In genomic region chr1:159900086-159900680, GRCh38 we compare ENCODE assay signal across 8 cellular contexts. TPM values are rescaled to one million over a fixed set of nuclear protein-coding genes. Genes with fewer than 3 reads are reported as not detected.
DNase-seq lines count a peak whose midpoint lies in the region; ATAC-seq and TF ChIP-seq lines count a peak whose summit lies in the region.

Gene CFAP45, minus strand, starts transcription at chr1:159900165. Its CDS starts 67 bp downstream, at chr1:159900098.

- intact Hi-C loops in body of pancreas (cut with DNase I) (no loop called here), testis (cut with DNase I; ENCODE audit: low total_unique reads) (no loop called here)

- H3K4me1 ChIP-seq in body of pancreas (peaks cover 19% of the 10 kb centered on the region), testis (peaks cover 15% of the 10 kb centered on the region)

- DNase-seq in EH (ENCODE audit: low read depth), result peak; percentile 86
- DNase-seq in NCI-H1105 treated with DMSO at 0.1 percent for 48 hours (lab: John Stamatoyannopoulos, UW), result peak; percentile 86
- DNase-seq in body of pancreas, result peak; percentile 94 to 96 (median 96)
- DNase-seq in iPS-NIHi7 (ENCODE audit: extremely low spot score), result peak; percentile 97
- DNase-seq in testis, result peak; percentile 81
- DNase-seq in RKO (ENCODE audit: low spot score), result no peak
- no peak for DNase-seq in activated CD8-positive, alpha-beta memory T cell treated with anti-CD3 and anti-CD28 coated beads for 24 hours

- TF ChIP-seq CTCF in body of pancreas (IDR thresholded peaks at IDR 0.05), result peak in 1 of 7 experiments; percentile 15
- TF ChIP-seq CTCF in testis (IDR thresholded peaks at IDR 0.05), result no peak

- H3K36me3 ChIP-seq in body of pancreas (replicated peaks in 1 of 2; ENCODE audit: insufficient read depth in 1 of 2, low read depth in 2 of 2) (no peaks in the 10 kb centered on the region), testis (ENCODE audit: low read depth, missing control alignments) (no peaks in the 10 kb centered on the region)

- peak in 2 of 3 donors; percentile 56 to 65 for TF ChIP-seq POLR2A in body of pancreas (IDR thresholded peaks at IDR 0.05)
- TF ChIP-seq POLR2A in testis (IDR thresholded peaks at IDR 0.05), result no peak

- H3K9me3 ChIP-seq in body of pancreas (no peaks in the 10 kb centered on the region), testis (no peaks in the 10 kb centered on the region)

- H3K27me3 ChIP-seq in body of pancreas, result no peaks in the 10 kb centered on the region
- H3K27me3 ChIP-seq in testis, result no peaks in the 10 kb centered on the region

- WGBS in body of pancreas, 2 donors, result 1 to 7% methylated on average over 15 to 30 of the region's 30 CpGs
- WGBS in testis, 2 donors, result 23 to 27% methylated on average over 16 to 30 of the region's 30 CpGs

- H3K4me3 ChIP-seq in body of pancreas (no peak within 1 kb of the TSS), testis (peak within 1 kb of the TSS; percentile 24 to 38)

- H3K27ac ChIP-seq in body of pancreas (peak within 1 kb of the TSS; percentile 72 to 92 (median 86)), testis (peak within 1 kb of the TSS in 1 of 2 donors; percentile 20)

- ATAC-seq in body of pancreas (peak; percentile 96), GM21423 (IDR thresholded peaks at IDR 0.05; ENCODE audit: unreplicated experiment) (no peak)

RNA-seq across cellular contexts. Expression of gene CFAP45, which starts in this region (rescaled TPM):
- not detected for total RNA-seq in body of pancreas
- total RNA-seq in testis, result 10 to 100 TPM; 13.0 to 30.4 TPM
- 59.6 TPM for polyA plus RNA-seq in testis (ENCODE audit: insufficient read depth, low read depth, low replicate concordance)

Comparison
In these comparisons a context has a peak if more than half of its experiments do, and no peak if none do; other contexts are left out.
1. RNA of gene CFAP45 (total RNA-seq): 13.0 to 30.4 TPM in testis; not detected in body of pancreas; every median in the first group is over 10 times any median in the second.
2. Peak in DNase-seq, ATAC-seq and H3K27ac ChIP-seq in body of pancreas; RNA of the gene not detected or under 1 TPM.
3. DNase-seq: peak in EH (single experiment), NCI-H1105 treated with DMSO at 0.1 percent for 48 hours (single experiment), iPS-NIHi7 (single experiment) and testis (single experiment); none in RKO (single experiment) and activated CD8-positive, alpha-beta memory T cell treated with anti-CD3 and anti-CD28 coated beads for 24 hours (single experiment).
4. H3K4me3 ChIP-seq: peak in testis (2 of 2); none in body of pancreas (0 of 2).